In genomic region chr20:63682384-63683139, GRCh38 we compare ENCODE assay signal across 1 cellular context.
A peak's percentile ranks its signal among the peaks of the same experiment; 100 is the strongest.
TF ChIP-seq lines count a peak whose summit lies in the region.

No MANE protein-coding gene starts in this region.

TF ChIP-seq in HepG2, 621 proteins besides CTCF, POLR2A, EP300 and RAD21 (continues in another document):
- no peak for TF ChIP-seq ZNF776 (CRISPR knock-in tag; IDR thresholded peaks at IDR 0.05)
- 0 out of 2 replicates have a peak, but pooled peaks have one; percentile 12 for TF ChIP-seq NFYB (CRISPR knock-in tag; IDR thresholded peaks at IDR 0.05)
- TF ChIP-seq ZNF788 (CRISPR knock-in tag; IDR thresholded peaks at IDR 0.05; ENCODE audit: borderline replicate concordance), result no peak
- TF ChIP-seq POLR2AphosphoS5 (IDR thresholded peaks at IDR 0.05; ENCODE audit: low read depth, low read length), result no peak
- no peak for TF ChIP-seq MZF1 (CRISPR knock-in tag; IDR thresholded peaks at IDR 0.05; ENCODE audit: borderline replicate concordance)
- 0 out of 2 replicates have a peak, but pooled peaks have one; percentile 42 for TF ChIP-seq PATZ1 (CRISPR knock-in tag; IDR thresholded peaks at IDR 0.05)
- peak; percentile 29 for TF ChIP-seq XRCC5 (optimal IDR thresholded peaks at IDR 0.05; ENCODE audit: low read length)
- 0 out of 2 replicates have a peak, but pooled peaks have one; percentile 20 for TF ChIP-seq RBFOX2 (IDR thresholded peaks at IDR 0.05; ENCODE audit: low read depth, low read length)
- TF ChIP-seq CREBL2 (CRISPR knock-in tag; IDR thresholded peaks at IDR 0.05; ENCODE audit: borderline replicate concordance), result no peak
- peak; percentile 18; the same call in 1 of the 2 replicates for TF ChIP-seq ZFP91 (CRISPR knock-in tag; IDR thresholded peaks at IDR 0.05; ENCODE audit: borderline replicate concordance)
- TF ChIP-seq MAX (IDR thresholded peaks at IDR 0.05), result 0 out of 2 replicates have a peak, but pooled peaks have one; percentile 19
- TF ChIP-seq ZBTB26 (CRISPR knock-in tag; IDR thresholded peaks at IDR 0.05; ENCODE audit: borderline replicate concordance), result no peak
- TF ChIP-seq ZBTB33 (CRISPR knock-in tag; IDR thresholded peaks at IDR 0.05), result peak; percentile 91
- no peak for TF ChIP-seq STAT5B (CRISPR knock-in tag; IDR thresholded peaks at IDR 0.05)
- TF ChIP-seq RFX5 (IDR thresholded peaks at IDR 0.05; ENCODE audit: low read depth, low read length), result no peak
- peak; percentile 54 for TF ChIP-seq PRDM15 (CRISPR knock-in tag; IDR thresholded peaks at IDR 0.05)
- no peak for TF ChIP-seq ARID3A (IDR thresholded peaks at IDR 0.05; ENCODE audit: low read depth, low read length)
- TF ChIP-seq ZBTB7B (CRISPR knock-in tag; IDR thresholded peaks at IDR 0.05), result no peak
- TF ChIP-seq NFE2 (CRISPR knock-in tag; IDR thresholded peaks at IDR 0.05), result peak; percentile 50; the same call in 1 of the 2 replicates
- no peak for TF ChIP-seq FIP1L1 (IDR thresholded peaks at IDR 0.05; ENCODE audit: borderline replicate concordance, insufficient read depth, low read depth, low read length)
- TF ChIP-seq SRSF9 (IDR thresholded peaks at IDR 0.05; ENCODE audit: borderline replicate concordance, insufficient read depth, low read depth, low read length, poor library complexity, severe bottlenecking), result no peak
- peak; percentile 29; the same call in 1 of the 2 replicates for TF ChIP-seq NFE2L2 (IDR thresholded peaks at IDR 0.05; ENCODE audit: low read length)
- TF ChIP-seq RBM22 (optimal IDR thresholded peaks at IDR 0.05; ENCODE audit: low read length), result no peak
- no peak for TF ChIP-seq MED13 (CRISPR knock-in tag; IDR thresholded peaks at IDR 0.05)
- TF ChIP-seq ZNF687 (CRISPR knock-in tag; IDR thresholded peaks at IDR 0.05), result peak; percentile 69
- no peak for TF ChIP-seq SRSF1 (optimal IDR thresholded peaks at IDR 0.05; ENCODE audit: low read depth, low read length)
- no peak for TF ChIP-seq ADNP (CRISPR knock-in tag; IDR thresholded peaks at IDR 0.05)
- peak; percentile 65; the same call in 1 of the 2 replicates for TF ChIP-seq KDM2A (CRISPR knock-in tag; IDR thresholded peaks at IDR 0.05; ENCODE audit: borderline replicate concordance, low read depth)
- peak; percentile 60; the same call in 1 of the 2 replicates for TF ChIP-seq ZNF263 (CRISPR knock-in tag; IDR thresholded peaks at IDR 0.05)
- TF ChIP-seq FOXC1 (CRISPR knock-in tag; IDR thresholded peaks at IDR 0.05; ENCODE audit: borderline replicate concordance), result no peak
- TF ChIP-seq THAP9 (CRISPR knock-in tag; IDR thresholded peaks at IDR 0.05; ENCODE audit: borderline replicate concordance), result no peak
- TF ChIP-seq ZNF276 (CRISPR knock-in tag; IDR thresholded peaks at IDR 0.05; ENCODE audit: low read depth), result no peak
- no peak for TF ChIP-seq ZNF773 (CRISPR knock-in tag; IDR thresholded peaks at IDR 0.05; ENCODE audit: borderline replicate concordance)
- no peak for TF ChIP-seq ZNF264 (CRISPR knock-in tag; IDR thresholded peaks at IDR 0.05)
